In the genomic region with DNA sequence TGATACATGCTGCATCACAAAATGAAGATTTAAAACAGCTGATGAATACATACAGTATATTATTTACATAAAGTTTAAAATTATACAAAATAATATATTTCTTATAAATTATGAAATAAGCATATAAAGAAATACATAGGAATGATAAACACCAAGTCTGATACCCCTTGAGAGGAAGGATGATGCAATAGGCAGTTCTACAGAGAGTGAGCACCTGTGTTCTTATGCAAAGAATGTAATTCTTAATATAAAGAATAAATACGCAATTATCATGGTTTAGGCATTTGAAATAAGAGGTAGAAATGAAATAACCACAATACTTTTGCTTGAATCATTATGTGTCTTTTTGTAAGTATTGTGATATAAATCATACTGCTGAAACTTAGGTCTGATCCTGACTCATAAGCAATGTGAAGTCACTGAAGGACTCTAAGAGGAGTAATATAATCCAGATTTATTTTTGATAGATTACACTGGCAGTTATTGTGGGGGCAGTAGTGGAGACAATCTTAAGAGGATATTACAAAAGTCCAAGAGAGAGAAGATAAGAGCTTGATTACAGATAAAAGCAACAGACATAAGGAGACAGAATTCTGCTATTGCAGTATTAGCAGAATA, we compare ENCODE assay signal across 1 cellular context.
TF ChIP-seq lines count a peak whose summit lies in the region.

No MANE protein-coding gene starts in this region.

TF ChIP-seq in K562, 482 proteins besides CTCF, POLR2A, EP300 and RAD21 (continued from another document and continues in another):
- TF ChIP-seq GATAD2B (IDR thresholded peaks at IDR 0.05; ENCODE audit: borderline replicate concordance), result no peak
- no peak for TF ChIP-seq TAF15 (IDR thresholded peaks at IDR 0.05; ENCODE audit: low read depth, low read length)
- TF ChIP-seq ZBTB2 (IDR thresholded peaks at IDR 0.05), result no peak
- TF ChIP-seq POLR2AphosphoS5 (IDR thresholded peaks at IDR 0.05; ENCODE audit: control insufficient read depth, insufficient read depth, low read depth, low read length), result no peak
- no peak for TF ChIP-seq BRF1 (IDR thresholded peaks at IDR 0.05; ENCODE audit: borderline replicate concordance, extremely low read depth, insufficient read length)
- no peak for TF ChIP-seq CREB1 (IDR thresholded peaks at IDR 0.05)
- TF ChIP-seq CREB1 (CRISPR knock-in tag; IDR thresholded peaks at IDR 0.05), result no peak
- TF ChIP-seq ZNF140 (CRISPR knock-in tag; IDR thresholded peaks at IDR 0.05), result no peak
- TF ChIP-seq SMARCB1 (IDR thresholded peaks at IDR 0.05; ENCODE audit: insufficient read length, low read depth), result no peak
- TF ChIP-seq CXXC5 (CRISPR knock-in tag; IDR thresholded peaks at IDR 0.05), result no peak
- TF ChIP-seq GABPB2 (CRISPR knock-in tag; conservative IDR thresholded peaks at IDR 0.05), result no peak
- TF ChIP-seq ESRRA (IDR thresholded peaks at IDR 0.05; ENCODE audit: borderline replicate concordance, low read depth), result no peak
- TF ChIP-seq HOMEZ (CRISPR knock-in tag; IDR thresholded peaks at IDR 0.05), result no peak
- TF ChIP-seq, protein P1, sequence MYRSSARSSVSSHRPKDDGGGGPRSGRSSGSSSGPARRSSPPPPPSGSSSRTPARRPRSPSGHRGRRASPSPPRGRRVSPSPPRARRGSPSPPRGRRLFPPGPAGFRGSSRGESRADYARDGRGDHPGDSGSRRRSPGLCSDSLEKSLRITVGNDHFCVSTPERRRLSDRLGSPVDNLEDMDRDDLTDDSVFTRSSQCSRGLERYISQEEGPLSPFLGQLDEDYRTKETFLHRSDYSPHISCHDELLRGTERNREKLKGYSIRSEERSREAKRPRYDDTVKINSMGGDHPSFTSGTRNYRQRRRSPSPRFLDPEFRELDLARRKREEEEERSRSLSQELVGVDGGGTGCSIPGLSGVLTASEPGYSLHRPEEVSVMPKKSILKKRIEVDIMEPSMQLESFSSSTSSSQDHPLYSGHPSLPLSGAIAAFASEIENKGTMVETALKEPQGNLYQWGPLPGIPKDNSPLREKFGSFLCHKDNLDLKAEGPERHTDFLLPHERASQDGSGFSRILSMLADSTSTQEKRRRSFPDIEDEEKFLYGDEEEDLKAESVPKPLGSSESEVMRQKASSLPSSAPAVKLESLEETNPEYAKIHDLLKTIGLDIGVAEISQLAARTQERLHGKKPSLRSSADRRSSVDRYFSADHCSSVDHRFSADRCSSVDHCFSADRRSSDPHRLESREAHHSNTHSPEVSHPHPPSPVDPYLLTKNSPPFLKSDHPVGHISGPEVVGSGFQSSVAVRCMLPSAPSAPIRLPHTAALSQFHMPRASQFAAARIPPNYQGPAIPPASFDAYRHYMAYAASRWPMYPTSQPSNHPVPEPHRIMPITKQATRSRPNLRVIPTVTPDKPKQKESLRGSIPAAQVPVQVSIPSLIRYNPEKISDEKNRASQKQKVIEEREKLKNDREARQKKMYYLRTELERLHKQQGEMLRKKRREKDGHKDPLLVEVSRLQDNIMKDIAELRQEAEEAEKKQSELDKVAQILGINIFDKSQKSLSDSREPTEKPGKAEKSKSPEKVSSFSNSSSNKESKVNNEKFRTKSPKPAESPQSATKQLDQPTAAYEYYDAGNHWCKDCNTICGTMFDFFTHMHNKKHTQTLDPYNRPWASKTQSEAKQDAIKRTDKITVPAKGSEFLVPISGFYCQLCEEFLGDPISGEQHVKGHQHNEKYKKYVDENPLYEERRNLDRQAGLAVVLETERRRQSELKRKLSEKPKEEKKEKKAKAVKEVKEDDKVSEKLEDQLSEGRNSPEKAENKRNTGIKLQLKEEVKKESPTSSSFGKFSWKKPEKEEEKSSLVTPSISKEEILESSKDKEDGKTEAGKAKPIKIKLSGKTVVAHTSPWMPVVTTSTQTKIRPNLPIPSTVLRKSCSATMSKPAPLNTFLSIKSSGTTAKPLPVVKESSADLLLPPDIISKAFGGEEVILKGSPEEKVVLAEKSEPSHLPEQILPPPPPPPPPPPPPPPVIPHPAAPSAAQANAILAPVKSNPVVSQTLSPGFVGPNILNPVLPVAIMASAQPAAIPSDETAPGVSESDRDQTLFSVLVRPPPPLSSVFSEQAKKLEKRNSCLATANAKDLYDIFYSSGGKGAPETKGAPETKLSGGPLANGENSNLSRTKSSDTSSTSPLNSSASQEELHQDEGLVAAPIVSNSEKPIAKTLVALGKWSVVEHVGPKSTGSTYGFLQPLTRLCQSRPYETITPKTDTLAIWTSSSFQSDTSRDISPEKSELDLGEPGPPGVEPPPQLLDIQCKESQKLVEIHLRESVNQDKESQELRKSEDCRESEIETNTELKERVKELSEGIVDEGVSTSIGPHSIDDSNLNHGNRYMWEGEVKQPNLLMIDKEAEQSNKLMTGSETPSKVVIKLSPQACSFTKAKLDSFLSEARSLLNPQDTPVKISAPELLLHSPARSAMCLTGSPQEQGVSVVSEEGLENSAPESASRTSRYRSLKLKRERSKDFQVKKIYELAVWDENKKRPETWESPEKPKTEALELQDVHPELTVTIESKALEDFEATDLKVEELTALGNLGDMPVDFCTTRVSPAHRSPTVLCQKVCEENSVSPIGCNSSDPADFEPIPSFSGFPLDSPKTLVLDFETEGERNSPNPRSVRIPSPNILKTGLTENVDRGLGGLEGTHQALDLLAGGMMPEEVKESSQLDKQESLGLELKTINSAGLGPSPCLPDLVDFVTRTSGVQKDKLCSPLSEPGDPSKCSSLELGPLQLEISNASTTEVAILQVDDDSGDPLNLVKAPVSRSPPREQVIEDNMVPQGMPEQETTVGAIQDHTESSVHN (IDR thresholded peaks at IDR 0.05; ENCODE audit: borderline replicate concordance in 1 of 2, low read depth in 1 of 2), result no peak
- TF ChIP-seq, protein P2, sequence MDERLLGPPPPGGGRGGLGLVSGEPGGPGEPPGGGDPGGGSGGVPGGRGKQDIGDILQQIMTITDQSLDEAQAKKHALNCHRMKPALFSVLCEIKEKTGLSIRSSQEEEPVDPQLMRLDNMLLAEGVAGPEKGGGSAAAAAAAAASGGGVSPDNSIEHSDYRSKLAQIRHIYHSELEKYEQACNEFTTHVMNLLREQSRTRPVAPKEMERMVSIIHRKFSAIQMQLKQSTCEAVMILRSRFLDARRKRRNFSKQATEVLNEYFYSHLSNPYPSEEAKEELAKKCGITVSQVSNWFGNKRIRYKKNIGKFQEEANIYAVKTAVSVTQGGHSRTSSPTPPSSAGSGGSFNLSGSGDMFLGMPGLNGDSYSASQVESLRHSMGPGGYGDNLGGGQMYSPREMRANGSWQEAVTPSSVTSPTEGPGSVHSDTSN (CRISPR knock-in tag; IDR thresholded peaks at IDR 0.05; ENCODE audit: low read depth), result no peak
- TF ChIP-seq, protein P2 (tag; conservative IDR thresholded peaks at IDR 0.05; ENCODE audit: low read depth), result 0 out of 2 replicates have a peak, but pooled peaks have one; percentile 21
- TF ChIP-seq NFE2 (IDR thresholded peaks at IDR 0.05; ENCODE audit: low read depth), result no peak
- no peak for TF ChIP-seq RBM14 (IDR thresholded peaks at IDR 0.05; ENCODE audit: borderline replicate concordance, insufficient read depth, low read depth, low read length)
- peak; percentile 8; the same call in 1 of the 2 replicates for TF ChIP-seq TAL1 (IDR thresholded peaks at IDR 0.05)
- no peak for TF ChIP-seq RFX5 (IDR thresholded peaks at IDR 0.05; ENCODE audit: low read depth, low read length)
- no peak for TF ChIP-seq ZFP30 (CRISPR knock-in tag; IDR thresholded peaks at IDR 0.05; ENCODE audit: borderline replicate concordance)
- TF ChIP-seq SNAPC5 (CRISPR knock-in tag; IDR thresholded peaks at IDR 0.05), result no peak
- no peak for TF ChIP-seq TBL1XR1 (IDR thresholded peaks at IDR 0.05; ENCODE audit: low read length in 2 of 2)
- TF ChIP-seq GTF2F1 (IDR thresholded peaks at IDR 0.05; ENCODE audit: low read depth, low read length), result no peak
- TF ChIP-seq GATAD2A (IDR thresholded peaks at IDR 0.05), result no peak
- peak; percentile 77 for TF ChIP-seq CEBPB (tag; IDR thresholded peaks at IDR 0.05)
- no peak for TF ChIP-seq ZNF165 (CRISPR knock-in tag; IDR thresholded peaks at IDR 0.05; ENCODE audit: borderline replicate concordance)
- TF ChIP-seq CBFA2T3 (IDR thresholded peaks at IDR 0.05), result 0 out of 2 replicates have a peak, but pooled peaks have one; percentile 7
- TF ChIP-seq ZNF184 (CRISPR knock-in tag; IDR thresholded peaks at IDR 0.05), result no peak
- no peak for TF ChIP-seq RBM25 (IDR thresholded peaks at IDR 0.05; ENCODE audit: low read depth, low read length, severe bottlenecking)
- no peak for TF ChIP-seq ZNF217 (CRISPR knock-in tag; IDR thresholded peaks at IDR 0.05)
- no peak for TF ChIP-seq XRCC4 (IDR thresholded peaks at IDR 0.05; ENCODE audit: extremely low read depth, insufficient read depth, insufficient read length)
- TF ChIP-seq NFATC3 (IDR thresholded peaks at IDR 0.05), result no peak
- TF ChIP-seq ZNF77 (CRISPR knock-in tag; IDR thresholded peaks at IDR 0.05), result no peak
- TF ChIP-seq CHAMP1 (IDR thresholded peaks at IDR 0.05), result no peak
- TF ChIP-seq ARHGAP35 (IDR thresholded peaks at IDR 0.05; ENCODE audit: partially characterized antibody), result no peak
- no peak for TF ChIP-seq FOXK2 (conservative IDR thresholded peaks at IDR 0.05 in 1 of 2, IDR thresholded peaks at IDR 0.05 in 1 of 2; ENCODE audit: low read depth in 2 of 2)
- TF ChIP-seq USF1 (CRISPR knock-in tag; IDR thresholded peaks at IDR 0.05), result no peak
- TF ChIP-seq CEBPG (CRISPR knock-in tag; IDR thresholded peaks at IDR 0.05), result no peak
- peak; percentile 84 to 96 for TF ChIP-seq CEBPG (tag; conservative IDR thresholded peaks at IDR 0.05 in 1 of 2, IDR thresholded peaks at IDR 0.05 in 1 of 2)
- peak; percentile 30; the same call in 1 of the 2 replicates for TF ChIP-seq FOSL1 (tag; conservative IDR thresholded peaks at IDR 0.05)
- TF ChIP-seq CBX2 (IDR thresholded peaks at IDR 0.05; ENCODE audit: insufficient read depth, low read length, poor library complexity, severe bottlenecking), result no peak
- no peak for TF ChIP-seq SMARCA5 (IDR thresholded peaks at IDR 0.05)
- TF ChIP-seq SMARCA4 (IDR thresholded peaks at IDR 0.05), result no peak
- TF ChIP-seq ZNF324 (CRISPR knock-in tag; IDR thresholded peaks at IDR 0.05), result no peak
- TF ChIP-seq ZNF707 (CRISPR knock-in tag; conservative IDR thresholded peaks at IDR 0.05), result no peak
